29 cellular contexts compared by ENCODE assay signal in genomic region chr4:86319390-86319789, GRCh38. TPM values are rescaled to one million over a fixed set of nuclear protein-coding genes. Genes with fewer than 3 reads are reported as not detected.
"Had no signal": no experiment of that assay in that cellular context is flagged by ENCODE, and none has a peak within 500 bp of the region (broad histone marks: within the 10 kb centered on the region; RNA-seq: fewer than 3 reads in every experiment).

No MANE protein-coding gene starts in this region.

- H3K4me1 ChIP-seq: body of pancreas, heart right ventricle, left lung, lower lobe of right lung, spleen, suprapubic skin, tibial artery had no signal

- H3K27ac ChIP-seq: adrenal gland, body of pancreas, coronary artery, esophagus muscularis mucosa, heart right ventricle, left lung, lower lobe of right lung, spleen, suprapubic skin, tibial artery, WERI-Rb-1 had no signal

- DNase-seq: activated CD4-positive, alpha-beta T cell treated with anti-CD3 and anti-CD28 coated beads for 48 hours; activated CD4-positive, alpha-beta T cell treated with anti-CD3 and anti-CD28 coated beads, Interleukin-2, amount 50 U/mL, for 48 hours; activated CD8-positive, alpha-beta memory T cell treated with anti-CD3 and anti-CD28 coated beads for 24 hours; activated effector memory CD4-positive, alpha-beta T cell treated with anti-CD3 and anti-CD28 coated beads, Interleukin-2, amount 50 U/mL, for 16 hours; activated naive CD4-positive, alpha-beta T cell treated with anti-CD3 and anti-CD28 coated beads for 36 hours; activated naive CD8-positive, alpha-beta T cell treated with anti-CD3 and anti-CD28 coated beads for 36 hours; adrenal gland; aorta; body of pancreas; effector memory CD8-positive, alpha-beta T cell; foreskin melanocyte; heart right ventricle; kidney glomerular epithelial cell; left lung; lower lobe of right lung; mesendoderm; mucosa of descending colon; right cardiac atrium; spleen; stimulated activated naive CD4-positive, alpha-beta T cell; T1000; tibial artery; WERI-Rb-1 had no signal

- H3K36me3 ChIP-seq: adrenal gland, esophagus muscularis mucosa, heart right ventricle, left lung, lower lobe of right lung, spleen, suprapubic skin, tibial artery, WERI-Rb-1 had no signal

- H3K9me3 ChIP-seq: adrenal gland, body of pancreas, esophagus muscularis mucosa, heart right ventricle, left lung, lower lobe of right lung, mucosa of descending colon, spleen, suprapubic skin, tibial artery had no signal

- ATAC-seq: activated CD4-positive, CD25-positive, alpha-beta regulatory T cell treated with anti-CD3 and anti-CD28 coated beads, Interleukin-2, amount 50 U/mL, for 24 hours; body of pancreas; effector memory CD8-positive, alpha-beta T cell; heart right ventricle; left lung; lower lobe of right lung; mucosa of descending colon; natural killer cell treated with Interleukin-12 subunit alpha and Interleukin-12 subunit beta and Interleukin-15 and Interleukin-18, amount 100 ng/mL, for 72 hours; right cardiac atrium had no signal

- H3K4me3 ChIP-seq: adrenal gland, body of pancreas, coronary artery, esophagus muscularis mucosa, heart right ventricle, left lung, lower lobe of right lung, mucosa of descending colon, spleen, suprapubic skin, tibial artery had no signal

- H3K27me3 ChIP-seq: adrenal gland, body of pancreas, esophagus muscularis mucosa, heart right ventricle, left lung, spleen, suprapubic skin, tibial artery had no signal

RNA-seq across cellular contexts. Expression of gene MAPK10, which starts 40.5 kb away (rescaled TPM):
- total RNA-seq: activated naive CD4-positive, alpha-beta T cell treated with anti-CD3 and anti-CD28 coated beads for 36 hours; activated T-helper 1 cell treated with anti-CD3 and anti-CD28 coated beads, Interleukin-12 subunit alpha, Interleukin-12 subunit beta, Interleukin-2, Interleukin-4 antibody, amounts not matched to agents 30 ng/mL and 10 ng/mL and 1 ng/mL, durations not matched to agents 14 hours and 24 hours and 36 hours had no signal
